In genomic region chr11:31641477-31642062, GRCh38 we compare ENCODE assay signal across 9 cellular contexts.
A peak's percentile ranks its signal among the peaks of the same experiment; 100 is the strongest.
DNase-seq lines count a peak whose midpoint lies in the region; ATAC-seq and TF ChIP-seq lines count a peak whose summit lies in the region.
"Had no signal": no experiment of that assay in that cellular context is flagged by ENCODE, and none has a peak within 500 bp of the region (broad histone marks: within the 10 kb centered on the region; RNA-seq: fewer than 3 reads in every experiment).

No MANE protein-coding gene starts in this region.

- H3K4me3 ChIP-seq in colonic mucosa, result no peak overlapping the region

- no peaks in the 10 kb centered on the region for H3K27me3 Mint-ChIP-seq in osteocyte (ENCODE audit: unreplicated experiment)
- H3K27me3 Mint-ChIP-seq: central memory CD8-positive, alpha-beta T cell had no signal

- H3K36me3 ChIP-seq in colonic mucosa, result no peaks in the 10 kb centered on the region

- H3K27me3 ChIP-seq in colonic mucosa, result no peaks in the 10 kb centered on the region

- DNase-seq in A172 (ENCODE audit: low spot score), result peak; percentile 51
- peak; percentile 32 for DNase-seq in NCI-H345 treated with DMSO at 0.1 percent for 48 hours (lab: John Stamatoyannopoulos, UW; ENCODE audit: unreplicated experiment)
- DNase-seq in colonic mucosa, result peak; percentile 27
- no peak for DNase-seq in osteocyte (ENCODE audit: extremely low spot score, unreplicated experiment)
- DNase-seq in activated naive CD4-positive, alpha-beta T cell (lab: John Stamatoyannopoulos, UW), result no peak

- TF ChIP-seq CTCF in GM12872 (IDR thresholded peaks at IDR 0.05; ENCODE audit: insufficient read depth, low read depth, low read length) (peak; percentile 73), colonic mucosa (IDR thresholded peaks at IDR 0.05) (peak; percentile 36), osteocyte (IDR thresholded peaks at IDR 0.05) (peak; percentile 71)

- intact Hi-C loops in colonic mucosa (cut with DNase I), result loop anchor here (5.0 kb wide), 1 partner anchor 231 kb away; no protein-coding TSS in a partner anchor

- H3K27ac ChIP-seq in colonic mucosa, result no peak overlapping the region

- no peak overlapping the region for H3K4me3 Mint-ChIP-seq in osteocyte (ENCODE audit: unreplicated experiment)
- H3K4me3 Mint-ChIP-seq: central memory CD8-positive, alpha-beta T cell had no signal

- H3K9me3 ChIP-seq in colonic mucosa, result no peaks in the 10 kb centered on the region

- no peaks in the 10 kb centered on the region for H3K36me3 Mint-ChIP-seq in osteocyte (ENCODE audit: unreplicated experiment)

- H3K4me1 Mint-ChIP-seq in osteocyte (ENCODE audit: unreplicated experiment), result peaks cover 13% of the 10 kb centered on the region
- H3K4me1 Mint-ChIP-seq: central memory CD8-positive, alpha-beta T cell had no signal

- no peak overlapping the region for H3K27ac Mint-ChIP-seq in osteocyte (ENCODE audit: unreplicated experiment)

- H3K4me1 ChIP-seq in colonic mucosa, result no peaks in the 10 kb centered on the region

- H3K9me3 Mint-ChIP-seq in osteocyte (ENCODE audit: unreplicated experiment), result no peaks in the 10 kb centered on the region
- H3K9me3 Mint-ChIP-seq: central memory CD8-positive, alpha-beta T cell had no signal

- no peak for ATAC-seq in HG02970 (IDR thresholded peaks at IDR 0.05; ENCODE audit: low FRiP score, unreplicated experiment)
- ATAC-seq in GM18873 (IDR thresholded peaks at IDR 0.05; ENCODE audit: low FRiP score, unreplicated experiment), result no peak

- no peak overlapping the region for H3K9ac ChIP-seq in colonic mucosa (ENCODE audit: low read depth in 2 of 2, low read length in 2 of 2)

Comparison
In these comparisons a context has a peak if more than half of its experiments do, and no peak if none do; other contexts are left out.
1. DNase-seq: peak in A172 (single experiment), NCI-H345 treated with DMSO at 0.1 percent for 48 hours (single experiment) and colonic mucosa (single experiment); none in osteocyte (single experiment) and activated naive CD4-positive, alpha-beta T cell (0 of 4).
2. Peak in every context shown above with its lines, with median percentiles within 50 percentile points of each other: CTCF ChIP-seq.